In genomic region chr18:76518073-76518472, GRCh38 we compare ENCODE assay signal across 8 cellular contexts. TPM values are rescaled to one million over a fixed set of nuclear protein-coding genes. Genes with fewer than 3 reads are reported as not detected.
DNase-seq lines count a peak whose midpoint lies in the region; ATAC-seq lines count a peak whose summit lies in the region.

No MANE protein-coding gene starts in this region.

- no peak overlapping the region for H4K8ac ChIP-seq in neuronal stem cell (ENCODE audit: low read depth, low read length)

- no peak overlapping the region for H4K91ac ChIP-seq in neuronal stem cell (ENCODE audit: low read depth, low read length, poor library complexity)

- H2BK120ac ChIP-seq in neuronal stem cell (ENCODE audit: low read depth, low read length) = no peak overlapping the region

- H3K27me3 ChIP-seq in effector memory CD4-positive, alpha-beta T cell (replicated peaks; ENCODE audit: control insufficient read depth, insufficient read depth, low read length, poor library complexity, severe bottlenecking) = no peaks in the 10 kb centered on the region
- H3K27me3 ChIP-seq in neuronal stem cell (ENCODE audit: control insufficient read depth in 3 of 3, insufficient read depth in 3 of 3, low read depth in 1 of 3, low read length in 3 of 3) = no peaks in the 10 kb centered on the region

- H3K36me3 ChIP-seq in effector memory CD4-positive, alpha-beta T cell (ENCODE audit: control insufficient read depth, insufficient read depth, low read length) = no peaks in the 10 kb centered on the region
- no peaks in the 10 kb centered on the region for H3K36me3 ChIP-seq in neuronal stem cell (replicated peaks in 1 of 2; ENCODE audit: control insufficient read depth in 2 of 2, insufficient read depth in 2 of 2, low read length in 2 of 2)

- H3K9ac ChIP-seq in neuronal stem cell (ENCODE audit: low read depth, low read length, poor library complexity) = no peak overlapping the region

- no peaks in the 10 kb centered on the region for H3K9me3 ChIP-seq in effector memory CD4-positive, alpha-beta T cell (ENCODE audit: control insufficient read depth, low read length)
- no peaks in the 10 kb centered on the region for H3K9me3 ChIP-seq in neuronal stem cell (replicated peaks in 1 of 2; ENCODE audit: control insufficient read depth in 2 of 2, insufficient read depth in 1 of 2, low read depth in 1 of 2, low read length in 2 of 2)

- peak overlapping the region; percentile 22 for H3K4me3 ChIP-seq in effector memory CD4-positive, alpha-beta T cell (ENCODE audit: insufficient read depth, low read depth, low read length, poor library complexity, severe bottlenecking)
- H3K4me3 ChIP-seq in neuronal stem cell (ENCODE audit: low read length in 2 of 2) = peak overlapping the region in 1 of 2 donors; percentile 48

- H2BK5ac ChIP-seq in neuronal stem cell (ENCODE audit: low read length) = no peak overlapping the region

- no peak overlapping the region for H3K14ac ChIP-seq in neuronal stem cell (ENCODE audit: low read length)

- H3K4me2 ChIP-seq in neuronal stem cell (ENCODE audit: insufficient read depth, low read length, poor library complexity, severe bottlenecking) = peak overlapping the region; percentile 56

- WGBS in neuronal stem cell (ENCODE audit: extremely low coverage in 2 of 2, insufficient read length in 2 of 2, insufficient replicate concordance in 1 of 2), 2 donors = no CpG with 5 or more reads among the region's 5 CpGs

- no peak overlapping the region for H3K23ac ChIP-seq in neuronal stem cell (ENCODE audit: low read depth, low read length, poor library complexity)

- no peak overlapping the region for H2BK15ac ChIP-seq in neuronal stem cell (ENCODE audit: low read length)

- DNase-seq in ELR (ENCODE audit: low read depth) (peak; percentile 28), NCI-H146 treated with DMSO at 0.1 percent for 48 hours (lab: John Stamatoyannopoulos, UW; ENCODE audit: unreplicated experiment) (peak; percentile 88), neuronal stem cell (ENCODE audit: low spot score) (no peak), dedifferentiated amniotic fluid mesenchymal stem cell (ENCODE audit: extremely low spot score) (no peak), middle frontal gyrus (ENCODE audit: extremely low spot score, low spot score) (no peak)
- no peak for DNase-seq in effector memory CD4-positive, alpha-beta T cell

- peaks cover 5% of the 10 kb centered on the region for H3K4me1 ChIP-seq in effector memory CD4-positive, alpha-beta T cell (ENCODE audit: control insufficient read depth, insufficient read depth, low read length, poor library complexity, severe bottlenecking)
- peaks cover 11 to 32% of the 10 kb centered on the region in 2 donors for H3K4me1 ChIP-seq in neuronal stem cell (ENCODE audit: control insufficient read depth in 2 of 2, insufficient read depth in 1 of 2, low read depth in 1 of 2, low read length in 2 of 2)

- H2AFZ ChIP-seq in neuronal stem cell (ENCODE audit: low read length) = peak overlapping the region; percentile 81

- peak overlapping the region; percentile 19 for H3K18ac ChIP-seq in neuronal stem cell (ENCODE audit: low read length)

- no peak overlapping the region for H2BK12ac ChIP-seq in neuronal stem cell (ENCODE audit: low read length)

- ATAC-seq in HG03025 (IDR thresholded peaks at IDR 0.05; ENCODE audit: low FRiP score, unreplicated experiment) (no peak), GM19328 (IDR thresholded peaks at IDR 0.05; ENCODE audit: unreplicated experiment) (no peak)

- H3K79me1 ChIP-seq in neuronal stem cell (ENCODE audit: low read depth, low read length) = no peaks in the 10 kb centered on the region

- H3K4ac ChIP-seq in neuronal stem cell (ENCODE audit: low read length) = no peak overlapping the region

- H3K27ac ChIP-seq in effector memory CD4-positive, alpha-beta T cell (ENCODE audit: insufficient read depth, low read length, poor library complexity, severe bottlenecking) = no peak overlapping the region
- peak overlapping the region; percentile 80 for H3K27ac ChIP-seq in neuronal stem cell (replicated peaks; ENCODE audit: low read length)

- H2AK5ac ChIP-seq in neuronal stem cell (ENCODE audit: low read depth, low read length) = no peak overlapping the region

RNA-seq across cellular contexts. Expression of gene ZNF516, which starts 23.0 kb away (rescaled TPM):
- polyA plus RNA-seq in neuronal stem cell (2013, experiment 1 of 2) = 40.4 TPM
- polyA plus RNA-seq in neuronal stem cell (2013, experiment 2 of 2) = 42.5 TPM

Comparison
In these comparisons a context has a peak if more than half of its experiments do, and no peak if none do; other contexts are left out.
1. DNase-seq: peak in ELR (single experiment) and NCI-H146 treated with DMSO at 0.1 percent for 48 hours (single experiment); none in effector memory CD4-positive, alpha-beta T cell (0 of 3), neuronal stem cell (single experiment), dedifferentiated amniotic fluid mesenchymal stem cell (single experiment) and middle frontal gyrus (single experiment).